In genomic region chr19:48812094-48812929, GRCh38 we compare ENCODE assay signal across 1 cellular context.
TF ChIP-seq lines count a peak whose summit lies in the region.

No MANE protein-coding gene starts in this region.

TF ChIP-seq in K562, 482 proteins besides CTCF, POLR2A, EP300 and RAD21 (continued from another document and continues in another):
- TF ChIP-seq PREB (CRISPR knock-in tag; IDR thresholded peaks at IDR 0.05) (no peak), MYNN (IDR thresholded peaks at IDR 0.05) (no peak), MYNN (CRISPR knock-in tag; IDR thresholded peaks at IDR 0.05) (no peak), HMBOX1 (IDR thresholded peaks at IDR 0.05) (no peak), TFE3 (CRISPR knock-in tag; IDR thresholded peaks at IDR 0.05) (no peak), RBM17 (IDR thresholded peaks at IDR 0.05; ENCODE audit: borderline replicate concordance, low read depth, low read length) (no peak), OTX1 (CRISPR knock-in tag; IDR thresholded peaks at IDR 0.05) (no peak), ZBTB9 (CRISPR knock-in tag; IDR thresholded peaks at IDR 0.05) (no peak), BCOR (IDR thresholded peaks at IDR 0.05) (no peak), BHLHE40 (IDR thresholded peaks at IDR 0.05; ENCODE audit: low read length) (no peak), FOXA1 (IDR thresholded peaks at IDR 0.05; ENCODE audit: borderline replicate concordance) (no peak), KHSRP (IDR thresholded peaks at IDR 0.05) (no peak), ZNF124 (CRISPR knock-in tag; IDR thresholded peaks at IDR 0.05) (no peak), NELFE (IDR thresholded peaks at IDR 0.05; ENCODE audit: insufficient read depth, insufficient read length) (no peak), KLF1 (tag; IDR thresholded peaks at IDR 0.05) (peak; percentile 71; the same call in 1 of the 2 replicates), SRSF1 (IDR thresholded peaks at IDR 0.05; ENCODE audit: low read depth, low read length) (no peak), SAFB2 (IDR thresholded peaks at IDR 0.05; ENCODE audit: borderline replicate concordance, low read depth, low read length, severe bottlenecking) (no peak), DMBX1 (CRISPR knock-in tag; IDR thresholded peaks at IDR 0.05; ENCODE audit: borderline replicate concordance) (no peak), DNMT1 (IDR thresholded peaks at IDR 0.05) (no peak), RBM39 (optimal IDR thresholded peaks at IDR 0.05; ENCODE audit: low read depth, low read length) (no peak), GABPB2 (CRISPR knock-in tag; conservative IDR thresholded peaks at IDR 0.05) (no peak), YBX1 (IDR thresholded peaks at IDR 0.05) (no peak), HLTF (IDR thresholded peaks at IDR 0.05) (0 out of 2 replicates have a peak, but pooled peaks have one; percentile 36), MYBL2 (IDR thresholded peaks at IDR 0.05; ENCODE audit: low read depth) (no peak), MYBL2 (CRISPR knock-in tag; IDR thresholded peaks at IDR 0.05; ENCODE audit: borderline replicate concordance) (no peak), HMGN3 (IDR thresholded peaks at IDR 0.05; ENCODE audit: borderline replicate concordance, extremely low read depth, insufficient read length, low read depth, low read length) (peak; percentile 90), KLF6 (CRISPR knock-in tag; IDR thresholded peaks at IDR 0.05; ENCODE audit: borderline replicate concordance) (no peak), SIN3A (IDR thresholded peaks at IDR 0.05; ENCODE audit: borderline replicate concordance in 2 of 2, control insufficient read depth in 1 of 2, low read depth in 2 of 2, low read length in 2 of 2) (peak; percentile 8 to 61; a peak in 2 of 4 replicates), DLX4 (CRISPR knock-in tag; IDR thresholded peaks at IDR 0.05) (no peak), ZNF644 (tag; IDR thresholded peaks at IDR 0.05; ENCODE audit: low read depth) (no peak), ZNF282 (CRISPR knock-in tag; IDR thresholded peaks at IDR 0.05) (no peak), SMAD4 (CRISPR knock-in tag; conservative IDR thresholded peaks at IDR 0.05) (no peak), ZNF655 (CRISPR knock-in tag; IDR thresholded peaks at IDR 0.05) (no peak), ASH1L (IDR thresholded peaks at IDR 0.05; ENCODE audit: borderline replicate concordance, low read depth, partially characterized antibody) (no peak), ZNF263 (CRISPR knock-in tag; IDR thresholded peaks at IDR 0.05; ENCODE audit: borderline replicate concordance) (no peak), ETS1 (conservative IDR thresholded peaks at IDR 0.05; ENCODE audit: control insufficient read depth, low read depth, low read length) (0 out of 2 replicates have a peak, but pooled peaks have one; percentile 38), ZNF408 (CRISPR knock-in tag; IDR thresholded peaks at IDR 0.05; ENCODE audit: low read depth) (no peak), ZNF507 (tag; conservative IDR thresholded peaks at IDR 0.05) (no peak), KDM5B (IDR thresholded peaks at IDR 0.05; ENCODE audit: insufficient replicate concordance, low read depth, low read length) (peak; percentile 75), NR2C2 (CRISPR knock-in tag; IDR thresholded peaks at IDR 0.05) (no peak), NR2C2 (tag; IDR thresholded peaks at IDR 0.05) (no peak), ZNF586 (CRISPR knock-in tag; conservative IDR thresholded peaks at IDR 0.05) (no peak), RNF219 (CRISPR knock-in tag; IDR thresholded peaks at IDR 0.05) (no peak), XRCC3 (IDR thresholded peaks at IDR 0.05) (no peak), ZNF76 (CRISPR knock-in tag; IDR thresholded peaks at IDR 0.05; ENCODE audit: borderline replicate concordance) (no peak), THRB (CRISPR knock-in tag; conservative IDR thresholded peaks at IDR 0.05) (no peak), ZNF3 (CRISPR knock-in tag; IDR thresholded peaks at IDR 0.05) (no peak), SREBF2 (CRISPR knock-in tag; IDR thresholded peaks at IDR 0.05) (no peak), MLX (CRISPR knock-in tag; conservative IDR thresholded peaks at IDR 0.05) (no peak), NUFIP1 (IDR thresholded peaks at IDR 0.05; ENCODE audit: partially characterized antibody) (no peak), MXD1 (CRISPR knock-in tag; IDR thresholded peaks at IDR 0.05; ENCODE audit: borderline replicate concordance, poor library complexity, severe bottlenecking) (no peak), NCOA4 (IDR thresholded peaks at IDR 0.05; ENCODE audit: partially characterized antibody) (no peak), FOXP1 (CRISPR knock-in tag; IDR thresholded peaks at IDR 0.05) (no peak), ELK1 (CRISPR knock-in tag; IDR thresholded peaks at IDR 0.05) (no peak), SREBF1 (IDR thresholded peaks at IDR 0.05; ENCODE audit: borderline replicate concordance, low read depth, low read length) (no peak), ZNF184 (CRISPR knock-in tag; IDR thresholded peaks at IDR 0.05) (no peak), MYC (IDR thresholded peaks at IDR 0.05; ENCODE audit: low read depth, low read length) (no peak), MYC (CRISPR knock-in tag; IDR thresholded peaks at IDR 0.05; ENCODE audit: borderline replicate concordance, low read depth) (no peak), BRCA1 (IDR thresholded peaks at IDR 0.05) (no peak), BRCA1 (CRISPR knock-in tag; IDR thresholded peaks at IDR 0.05) (no peak), KAT8 (IDR thresholded peaks at IDR 0.05; ENCODE audit: low read depth) (no peak), WHSC1 (IDR thresholded peaks at IDR 0.05; ENCODE audit: low read length) (no peak)
